ENCODE assay signal across 15 cellular contexts in genomic region chr20:4569092-4569491, GRCh38.
DNase-seq lines count a peak whose midpoint lies in the region; TF ChIP-seq lines count a peak whose summit lies in the region.
"Had no signal": no experiment of that assay in that cellular context is flagged by ENCODE, and none has a peak within 500 bp of the region (broad histone marks: within the 10 kb centered on the region; RNA-seq: fewer than 3 reads in every experiment).

No MANE protein-coding gene starts in this region.

- H4K20me1 ChIP-seq in Karpas-422 (ENCODE audit: insufficient read depth, low read depth, low read length) = no peaks in the 10 kb centered on the region

- H3K27me3 ChIP-seq in Karpas-422 (ENCODE audit: low read length) = no peaks in the 10 kb centered on the region
- H3K27me3 ChIP-seq: Peyer's patch, uterus had no signal

- POLR2A ChIA-PET in activated CD4-positive, alpha-beta memory T cell treated with anti-CD3 and anti-CD28 coated beads for 36 hours (lab: Charles Lee) = no interaction called here

- H3K9me2 ChIP-seq in Karpas-422 (replicated peaks; ENCODE audit: insufficient read depth, low read length) = no peaks in the 10 kb centered on the region

- TF ChIP-seq CTCF in astrocyte of the spinal cord (IDR thresholded peaks at IDR 0.05; ENCODE audit: low read depth, low read length) = peak; percentile 24
- peak; percentile 33 for TF ChIP-seq CTCF in nephron progenitor cell (IDR thresholded peaks at IDR 0.05)

- H3K36me3 Mint-ChIP-seq in nephron progenitor cell (ENCODE audit: low read depth) = no peaks in the 10 kb centered on the region
- H3K36me3 Mint-ChIP-seq in activated CD4-positive, alpha-beta memory T cell treated with anti-CD3 and anti-CD28 coated beads for 36 hours = no peaks in the 10 kb centered on the region
- H3K36me3 Mint-ChIP-seq: natural killer cell treated with Interleukin-12 subunit alpha and Interleukin-12 subunit beta and Interleukin-15 and Interleukin-18, amount 100 ng/mL, for 72 hours; stimulated activated memory B cell treated with anti-CD40 and anti-IgM and Interleukin-4, amounts not matched to agents 10 μg/mL and 1 μg/mL and 100 μg/mL, for 72 hours had no signal

- H3K27ac Mint-ChIP-seq in nephron progenitor cell = no peak overlapping the region
- H3K27ac Mint-ChIP-seq in activated CD4-positive, alpha-beta memory T cell treated with anti-CD3 and anti-CD28 coated beads for 36 hours = no peak overlapping the region
- H3K27ac Mint-ChIP-seq: natural killer cell treated with Interleukin-12 subunit alpha and Interleukin-12 subunit beta and Interleukin-15 and Interleukin-18, amount 100 ng/mL, for 72 hours; stimulated activated memory B cell treated with anti-CD40 and anti-IgM and Interleukin-4, amounts not matched to agents 10 μg/mL and 1 μg/mL and 100 μg/mL, for 72 hours had no signal

- H3K27me3 Mint-ChIP-seq in nephron progenitor cell (ENCODE audit: low read depth, poor library complexity) = peaks cover 9% of the 10 kb centered on the region
- H3K27me3 Mint-ChIP-seq in activated CD4-positive, alpha-beta memory T cell treated with anti-CD3 and anti-CD28 coated beads for 36 hours = peaks cover 26% of the 10 kb centered on the region

- H2AFZ ChIP-seq in Karpas-422 (ENCODE audit: low read length) = no peak overlapping the region

- H3K9me3 Mint-ChIP-seq in nephron progenitor cell = no peaks in the 10 kb centered on the region
- H3K9me3 Mint-ChIP-seq in activated CD4-positive, alpha-beta memory T cell treated with anti-CD3 and anti-CD28 coated beads for 36 hours = no peaks in the 10 kb centered on the region
- H3K9me3 Mint-ChIP-seq: central memory CD8-positive, alpha-beta T cell; natural killer cell treated with Interleukin-12 subunit alpha and Interleukin-12 subunit beta and Interleukin-15 and Interleukin-18, amount 100 ng/mL, for 72 hours had no signal

- H3K9ac ChIP-seq in Karpas-422 (ENCODE audit: low read length) = no peak overlapping the region

- no peaks in the 10 kb centered on the region for H3K36me3 ChIP-seq in Karpas-422 (ENCODE audit: insufficient read depth, low read length)
- H3K36me3 ChIP-seq: Peyer's patch, uterus had no signal

- no peak overlapping the region for H3K4me3 ChIP-seq in Karpas-422 (ENCODE audit: low read length)
- H3K4me3 ChIP-seq in astrocyte of the spinal cord (ENCODE audit: low read depth, low read length) = no peak overlapping the region
- H3K4me3 ChIP-seq: Peyer's patch, uterus had no signal

- H3K79me2 ChIP-seq in Karpas-422 (ENCODE audit: low read length) = no peaks in the 10 kb centered on the region

- H3K4me2 ChIP-seq in Karpas-422 (ENCODE audit: low read depth, low read length, poor library complexity, severe bottlenecking) = no peak overlapping the region

- no peaks in the 10 kb centered on the region for H3K9me3 ChIP-seq in Karpas-422 (ENCODE audit: low read length)
- H3K9me3 ChIP-seq: Peyer's patch, uterus had no signal

- intact Hi-C loops in activated CD4-positive, alpha-beta memory T cell treated with anti-CD3 and anti-CD28 coated beads for 36 hours (cut with micrococcal nuclease) = no loop called here

- CTCF ChIA-PET in activated CD4-positive, alpha-beta memory T cell treated with anti-CD3 and anti-CD28 coated beads for 36 hours (lab: Charles Lee) = interaction anchor here (0.6 to 1.4 kb wide), 3 partner anchors 14 to 801 kb away, joined by 3 to 4 read pairs (median 3); partner anchors contain the start of gene ADISSP

- peak; percentile 11 for DNase-seq in activated CD4-positive, alpha-beta T cell treated with anti-CD3 and anti-CD28 coated beads for 48 hours
- no peak for DNase-seq in activated CD4-positive, alpha-beta T cell treated with anti-CD3 and anti-CD28 coated beads, Interleukin-2, amount 50 U/mL, for 48 hours
- peak; percentile 55 for DNase-seq in Karpas-422
- no peak for DNase-seq in astrocyte of the spinal cord (ENCODE audit: low read depth, low spot score)
- DNase-seq in nephron progenitor cell = peak; percentile 9
- DNase-seq in activated CD4-positive, alpha-beta memory T cell treated with anti-CD3 and anti-CD28 coated beads for 36 hours = no peak
- DNase-seq in cortex of kidney (lab: John Stamatoyannopoulos, UW) = no peak
- no peak for DNase-seq in glomerular visceral epithelial cell (ENCODE audit: extremely low spot score)
- DNase-seq: Peyer's patch; stimulated activated CD4-positive, alpha-beta T cell treated with anti-CD3 and anti-CD28 coated beads, Interleukin-4, amount 100 ng/mL, for 4 hours; uterus had no signal

- in situ Hi-C loops in astrocyte of the spinal cord (cut with HindIII; ENCODE audit: low sequenced_read_pairs) = no loop called here

- no peak overlapping the region for H3K27ac ChIP-seq in Karpas-422 (ENCODE audit: low read length)
- H3K27ac ChIP-seq: epithelial cell of prostate, Peyer's patch, uterus had no signal

- no peaks in the 10 kb centered on the region for H3K4me1 Mint-ChIP-seq in nephron progenitor cell
- H3K4me1 Mint-ChIP-seq in activated CD4-positive, alpha-beta memory T cell treated with anti-CD3 and anti-CD28 coated beads for 36 hours (ENCODE audit: low read depth) = no peaks in the 10 kb centered on the region
- H3K4me1 Mint-ChIP-seq: central memory CD8-positive, alpha-beta T cell had no signal

- no peaks in the 10 kb centered on the region for H3K4me1 ChIP-seq in Karpas-422 (ENCODE audit: low read length)
- H3K4me1 ChIP-seq: Peyer's patch, uterus had no signal

- H3K4me3 Mint-ChIP-seq in nephron progenitor cell = no peak overlapping the region
- no peak overlapping the region for H3K4me3 Mint-ChIP-seq in activated CD4-positive, alpha-beta memory T cell treated with anti-CD3 and anti-CD28 coated beads for 36 hours
- H3K4me3 Mint-ChIP-seq: central memory CD8-positive, alpha-beta T cell; natural killer cell treated with Interleukin-12 subunit alpha and Interleukin-12 subunit beta and Interleukin-15 and Interleukin-18, amount 100 ng/mL, for 72 hours; stimulated activated memory B cell treated with anti-CD40 and anti-IgM and Interleukin-4, amounts not matched to agents 10 μg/mL and 1 μg/mL and 100 μg/mL, for 72 hours had no signal

Comparison
In these comparisons a context has a peak if more than half of its experiments do, and no peak if none do; other contexts are left out.
1. DNase-seq: peak in activated CD4-positive, alpha-beta T cell treated with anti-CD3 and anti-CD28 coated beads for 48 hours (single experiment), Karpas-422 (single experiment) and nephron progenitor cell (single experiment); none in activated CD4-positive, alpha-beta T cell treated with anti-CD3 and anti-CD28 coated beads, Interleukin-2, amount 50 U/mL, for 48 hours (0 of 2), astrocyte of the spinal cord (single experiment), activated CD4-positive, alpha-beta memory T cell treated with anti-CD3 and anti-CD28 coated beads for 36 hours (single experiment), cortex of kidney (single experiment) and glomerular visceral epithelial cell (single experiment).